ENCODE assay signal across 9 cellular contexts in the genomic region with DNA sequence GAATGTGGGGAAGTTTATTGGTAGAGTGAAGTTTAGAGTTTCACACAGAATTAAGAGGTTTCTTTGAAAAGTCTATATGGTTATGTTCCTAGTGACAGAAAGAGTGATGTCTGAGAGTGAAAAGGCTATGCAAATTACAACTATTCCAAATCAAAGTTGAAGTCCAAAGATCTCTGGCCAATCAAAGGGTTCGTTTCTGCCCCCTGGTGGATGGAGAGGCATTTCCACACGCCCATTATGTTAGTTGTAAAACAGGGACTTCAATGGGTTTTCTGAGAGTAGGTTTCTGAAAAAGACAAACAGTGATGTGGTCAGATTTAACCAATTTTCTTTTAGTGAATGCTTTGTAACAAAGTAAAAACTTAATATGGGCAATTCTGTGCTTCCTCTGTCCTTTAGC.
DNase-seq lines count a peak whose midpoint lies in the region; ATAC-seq and TF ChIP-seq lines count a peak whose summit lies in the region.
"Had no signal": no experiment of that assay in that cellular context is flagged by ENCODE, and none has a peak within 500 bp of the region (broad histone marks: within the 10 kb centered on the region; RNA-seq: fewer than 3 reads in every experiment).

No MANE protein-coding gene starts in this region.

- no peak overlapping the region for H3K4me3 Mint-ChIP-seq in activated naive CD4-positive, alpha-beta T cell treated with anti-CD3 and anti-CD28 coated beads, Interleukin-2, amount 10 ng/mL, durations not matched to agents 7 days and 5 days

- peak; percentile 58 for ATAC-seq in HG02571 (IDR thresholded peaks at IDR 0.05; ENCODE audit: unreplicated experiment)
- ATAC-seq: activated naive CD4-positive, alpha-beta T cell treated with anti-CD3 and anti-CD28 coated beads, Interleukin-2, amount 50 U/mL, for 72 hours had no signal

- no peaks in the 10 kb centered on the region for H3K4me1 Mint-ChIP-seq in activated naive CD4-positive, alpha-beta T cell treated with anti-CD3 and anti-CD28 coated beads, Interleukin-2, amount 10 ng/mL, durations not matched to agents 7 days and 5 days

- CTCF ChIA-PET in activated naive CD4-positive, alpha-beta T cell treated with anti-CD3 and anti-CD28 coated beads, Interleukin-2, amount 10 ng/mL, durations not matched to agents 7 days and 5 days (lab: Charles Lee) = no interaction called here

- no peaks in the 10 kb centered on the region for H3K4me1 ChIP-seq in Peyer's patch

- H3K27ac ChIP-seq in Peyer's patch = no peak overlapping the region

- DNase-seq in activated naive CD4-positive, alpha-beta T cell treated with anti-CD3 and anti-CD28 coated beads, Interleukin-2, amount 10 ng/mL, durations not matched to agents 7 days and 5 days = peak; percentile 33
- no peak for DNase-seq in activated naive CD4-positive, alpha-beta T cell treated with anti-CD3 and anti-CD28 coated beads, Interleukin-2, amount 50 U/mL, for 16 hours
- DNase-seq in Peyer's patch = peak in 1 of 3 donors; percentile 70
- DNase-seq in iPS-NIHi7 (ENCODE audit: extremely low spot score) = peak; percentile 64
- no peak for DNase-seq in NCI-H1092 treated with DMSO at 0.1 percent for 48 hours (lab: John Stamatoyannopoulos, UW)
- DNase-seq in OCI-M2 (lab: John Stamatoyannopoulos, UW; ENCODE audit: unreplicated experiment) = no peak
- no peak for DNase-seq in cortex of kidney (lab: John Stamatoyannopoulos, UW)

- no peak overlapping the region for H3K27ac Mint-ChIP-seq in activated naive CD4-positive, alpha-beta T cell treated with anti-CD3 and anti-CD28 coated beads, Interleukin-2, amount 10 ng/mL, durations not matched to agents 7 days and 5 days
- H3K27ac Mint-ChIP-seq: activated naive CD4-positive, alpha-beta T cell treated with anti-CD3 and anti-CD28 coated beads, Interleukin-2, amount 50 U/mL, for 72 hours had no signal

- H3K27me3 Mint-ChIP-seq in activated naive CD4-positive, alpha-beta T cell treated with anti-CD3 and anti-CD28 coated beads, Interleukin-2, amount 10 ng/mL, durations not matched to agents 7 days and 5 days = no peaks in the 10 kb centered on the region

- no peaks in the 10 kb centered on the region for H3K36me3 ChIP-seq in Peyer's patch

- H3K4me3 ChIP-seq in Peyer's patch = no peak overlapping the region

- H3K9me3 Mint-ChIP-seq in activated naive CD4-positive, alpha-beta T cell treated with anti-CD3 and anti-CD28 coated beads, Interleukin-2, amount 10 ng/mL, durations not matched to agents 7 days and 5 days = no peaks in the 10 kb centered on the region
- H3K9me3 Mint-ChIP-seq: activated naive CD4-positive, alpha-beta T cell treated with anti-CD3 and anti-CD28 coated beads, Interleukin-2, amount 50 U/mL, for 72 hours had no signal

- H3K27me3 ChIP-seq in Peyer's patch = no peaks in the 10 kb centered on the region

- peak in 4 of 6 experiments; percentile 38 to 66 (median 58) for TF ChIP-seq CTCF in Peyer's patch (IDR thresholded peaks at IDR 0.05)

- no peaks in the 10 kb centered on the region for H3K36me3 Mint-ChIP-seq in activated naive CD4-positive, alpha-beta T cell treated with anti-CD3 and anti-CD28 coated beads, Interleukin-2, amount 10 ng/mL, durations not matched to agents 7 days and 5 days
- H3K36me3 Mint-ChIP-seq: activated naive CD4-positive, alpha-beta T cell treated with anti-CD3 and anti-CD28 coated beads, Interleukin-2, amount 50 U/mL, for 72 hours had no signal

- no peak for TF ChIP-seq POLR2A in Peyer's patch (IDR thresholded peaks at IDR 0.05)

- no peaks in the 10 kb centered on the region for H3K9me3 ChIP-seq in Peyer's patch

Comparison
In these comparisons a context has a peak if more than half of its experiments do, and no peak if none do; other contexts are left out.
1. DNase-seq: peak in activated naive CD4-positive, alpha-beta T cell treated with anti-CD3 and anti-CD28 coated beads, Interleukin-2, amount 10 ng/mL, durations not matched to agents 7 days and 5 days (single experiment) and iPS-NIHi7 (single experiment); none in activated naive CD4-positive, alpha-beta T cell treated with anti-CD3 and anti-CD28 coated beads, Interleukin-2, amount 50 U/mL, for 16 hours (single experiment), NCI-H1092 treated with DMSO at 0.1 percent for 48 hours (single experiment), OCI-M2 (single experiment) and cortex of kidney (single experiment).